ENCODE assay signal across 8 cellular contexts in genomic region chr7:27179503-27180430, GRCh38. TPM values are rescaled to one million over a fixed set of nuclear protein-coding genes. Genes with fewer than 3 reads are reported as not detected.
A peak's percentile ranks its signal among the peaks of the same experiment; 100 is the strongest.
DNase-seq lines count a peak whose midpoint lies in the region; ATAC-seq, FAIRE-seq and TF ChIP-seq lines count a peak whose summit lies in the region.

No MANE protein-coding gene starts in this region.

- no peaks in the 10 kb centered on the region for H3K79me2 ChIP-seq in K562 (ENCODE audit: control insufficient read depth, insufficient read depth, low read length)

- no peak overlapping the region for H3K4me2 ChIP-seq in K562 (ENCODE audit: insufficient read depth, low read length)

- TF ChIP-seq CTCF in BE2C (IDR thresholded peaks at IDR 0.05; ENCODE audit: low read depth, low read length) (peak; percentile 84), HFF-Myc (IDR thresholded peaks at IDR 0.05; ENCODE audit: low read depth, low read length, missing control alignments) (peak; percentile 92), K562 (IDR thresholded peaks at IDR 0.05 in 2 of 3, conservative IDR thresholded peaks at IDR 0.05 in 1 of 3; ENCODE audit: insufficient read depth in 2 of 3, low read depth in 1 of 3, low read length in 3 of 3) (peak; percentile 65 to 83 (median 77))

- TF ChIP-seq RAD21 in K562 (CRISPR knock-in tag; conservative IDR thresholded peaks at IDR 0.05 in 1 of 2, IDR thresholded peaks at IDR 0.05 in 1 of 2): peak; percentile 16 to 35; a peak in 2 of 4 replicates

- H3K9ac ChIP-seq in K562 (ENCODE audit: insufficient read depth in 1 of 2, low read depth in 2 of 2, low read length in 2 of 2): no peak overlapping the region

- no peak overlapping the region for H2AFZ ChIP-seq in K562 (ENCODE audit: low read depth, low read length)

- no peaks in the 10 kb centered on the region for H3K9me1 ChIP-seq in K562 (ENCODE audit: control insufficient read depth, insufficient read depth, low read length)

- CTCF ChIA-PET in K562 (lab: Yijun Ruan, JAX; ENCODE audit: low intra/inter-chr PET ratio): interaction anchor here (0.6 kb wide), 1 partner anchor 411 kb away, joined by 3 read pairs; no protein-coding TSS in a partner anchor

- FAIRE-seq in K562 (lab: Jason Lieb, UNC): no peak

- POLR2A ChIA-PET in K562 (lab: Yijun Ruan, JAX): no interaction called here

- DNase-seq in BE2C (peak; percentile 70), HFF-Myc (ENCODE audit: extremely low read depth, low read depth) (no peak), T-helper 2 cell (peak in 4 of 5 experiments; percentile 0 to 58 (median 42)), K562 (ENCODE audit: extremely low read depth in 1 of 4, low spot score in 3 of 4) (peak; percentile 71 to 85 (median 81)), islet precursor cell (peak; percentile 87)
- DNase-seq in stimulated activated CD4-positive, alpha-beta T cell treated with anti-CD3 and anti-CD28 coated beads, Interleukin-1b, Interleukin-23, amount 100 ng/mL, for 1 hour (ENCODE audit: low read depth in 2 of 2): peak; percentile 26 to 46

- H3K4me1 ChIP-seq in BE2C (no peaks in the 10 kb centered on the region), K562 (replicated peaks in 1 of 2; ENCODE audit: control insufficient read depth in 2 of 2, insufficient read depth in 2 of 2, low read length in 2 of 2) (peaks cover 0 to 19% of the 10 kb centered on the region in 2 experiments; a peak in 2 of 5 replicates)

- no TSS peak for BruUV-seq in K562 (replicated peaks; lab: Mats Ljungman, UMichigan)

- no peak for TF ChIP-seq POLR2A in K562 (conservative IDR thresholded peaks at IDR 0.05)

- H3K9me3 ChIP-seq in BE2C (no peaks in the 10 kb centered on the region), K562 (replicated peaks; ENCODE audit: control insufficient read depth, insufficient read depth, low read depth, low read length) (no peaks in the 10 kb centered on the region; the same call in 1 of the 2 replicates)

- intact Hi-C loops in K562 (cut with micrococcal nuclease): no loop called here

- in situ Hi-C loops in K562 (cut with MboI): no loop called here

- H3K27ac ChIP-seq in K562 (ENCODE audit: extremely low read depth, low read depth, low read length): no peak overlapping the region

- peak; percentile 94 for ATAC-seq in K562
- no peak for ATAC-seq in GM18517 (IDR thresholded peaks at IDR 0.05; ENCODE audit: unreplicated experiment)
- ATAC-seq in HG03342 (IDR thresholded peaks at IDR 0.05; ENCODE audit: unreplicated experiment): no peak

- TF ChIP-seq EP300 in K562 (IDR thresholded peaks at IDR 0.05; ENCODE audit: low read length): no peak

- H3K27me3 ChIP-seq in BE2C (peaks cover 98% of the 10 kb centered on the region), K562 (ENCODE audit: control insufficient read depth in 2 of 2, insufficient read depth in 2 of 2, low read length in 2 of 2) (peaks cover 43 to 78% of the 10 kb centered on the region in 2 experiments)

- no peaks in the 10 kb centered on the region for H4K20me1 ChIP-seq in K562 (replicated peaks; ENCODE audit: control insufficient read depth, insufficient read depth, low read length)

- no peaks in the 10 kb centered on the region for H3K36me3 ChIP-seq in BE2C
- H3K36me3 ChIP-seq in K562 (ENCODE audit: control insufficient read depth, insufficient read depth, low read length): no peaks in the 10 kb centered on the region

- 39% methylated on average over 38 of the region's 56 CpGs for WGBS in K562 (ENCODE audit: insufficient coverage, low coverage, missing lambda C conversion rate)

- H3K4me3 ChIP-seq in BE2C (ENCODE audit: low read depth, low read length) (no peak overlapping the region), HFF-Myc (replicated peaks; ENCODE audit: low read depth, low read length) (peak overlapping the region; percentile 83), K562 (no peak overlapping the region)

RNA-seq across cellular contexts. Expression of gene HOXA11, which starts 5.3 kb away (rescaled TPM):
- not detected for polyA plus RNA-seq in BE2C (2012; ENCODE audit: insufficient read depth, insufficient read length, low read depth)
- total RNA-seq in K562 (2011; cell fraction: chromatin; rRNA removed; ENCODE audit: low replicate concordance): not detected in 2 replicates
- not detected in 2 replicates for total RNA-seq in K562 (2011; cell fraction: nucleolus; rRNA removed)
- total RNA-seq in K562 (2011; cell fraction: nucleoplasm; rRNA removed): not detected in 2 replicates
- total RNA-seq in K562 (2014; rRNA removed) (not detected in 2 replicates), K562 (2014; rRNA removed; fragmentation: Illumina TruSeq; extraction: Trizol) (not detected in 2 replicates), K562 (2015; rRNA removed; fragmentation: Illumina TruSeq; extraction: Trizol) (not detected in 2 replicates), K562 (2021) (not detected in 2 replicates)
- polyA plus RNA-seq in K562 (2011; rRNA removed) (not detected in 2 replicates), K562 (2014; fragmentation: Illumina TruSeq; extraction: Trizol) (not detected in 2 replicates), K562 (2014; fragmentation: Nextera tagmentation; extraction: Ambion mirVana) (not detected), K562 (2014; rRNA removed) (not detected in 2 replicates)
- not detected in 2 replicates for polyA plus RNA-seq in K562 (2011; cell fraction: cytosol; rRNA removed)
- not detected in 2 replicates for polyA plus RNA-seq in K562 (2011; cell fraction: nucleus; rRNA removed)
- polyA plus RNA-seq in K562 (2012): not detected in 2 replicates
- polyA minus RNA-seq in K562 (2011; rRNA and poly(A)+ RNA removed): not detected in 2 replicates
- not detected in 2 replicates for polyA minus RNA-seq in K562 (2011; cell fraction: cytosol; rRNA and poly(A)+ RNA removed)
- not detected in 2 replicates for polyA minus RNA-seq in K562 (2011; cell fraction: nucleus; rRNA and poly(A)+ RNA removed)

RNA-seq across cellular contexts. Expression of gene HOXA10, which starts 5.6 kb away (rescaled TPM):
- polyA plus RNA-seq in BE2C (2012; ENCODE audit: insufficient read depth, insufficient read length, low read depth): not detected
- not detected in 2 replicates for total RNA-seq in K562 (2011; cell fraction: chromatin; rRNA removed; ENCODE audit: low replicate concordance)
- total RNA-seq in K562 (2011; cell fraction: nucleolus; rRNA removed): not detected in 2 replicates
- not detected in 2 replicates for total RNA-seq in K562 (2011; cell fraction: nucleoplasm; rRNA removed)
- not detected in 2 replicates for total RNA-seq in K562 (2014; rRNA removed)
- total RNA-seq in K562 (2014; rRNA removed; fragmentation: Illumina TruSeq; extraction: Trizol): not detected in 2 replicates
- total RNA-seq in K562 (2015; rRNA removed; fragmentation: Illumina TruSeq; extraction: Trizol): not detected in 2 replicates
- total RNA-seq in K562 (2021): not detected in 2 replicates
- not detected in 2 replicates for polyA plus RNA-seq in K562 (2011; rRNA removed)
- polyA plus RNA-seq in K562 (2011; cell fraction: cytosol; rRNA removed): not detected in 2 replicates
- polyA plus RNA-seq in K562 (2011; cell fraction: nucleus; rRNA removed): not detected in 2 replicates
- not detected in 2 replicates for polyA plus RNA-seq in K562 (2012)
- not detected in 2 replicates for polyA plus RNA-seq in K562 (2014; fragmentation: Illumina TruSeq; extraction: Trizol)
- not detected for polyA plus RNA-seq in K562 (2014; fragmentation: Nextera tagmentation; extraction: Ambion mirVana)
- not detected in 2 replicates for polyA plus RNA-seq in K562 (2014; rRNA removed)
- not detected in 2 replicates for polyA minus RNA-seq in K562 (2011; rRNA and poly(A)+ RNA removed)
- not detected in 2 replicates for polyA minus RNA-seq in K562 (2011; cell fraction: cytosol; rRNA and poly(A)+ RNA removed)
- not detected in 2 replicates for polyA minus RNA-seq in K562 (2011; cell fraction: nucleus; rRNA and poly(A)+ RNA removed)

RNA-seq across cellular contexts. Expression of gene HOXA9, which starts 14.4 kb away (rescaled TPM):
- not detected for polyA plus RNA-seq in BE2C (2012; ENCODE audit: insufficient read depth, insufficient read length, low read depth)
- total RNA-seq in K562 (2011; cell fraction: chromatin; rRNA removed; ENCODE audit: low replicate concordance): not detected in 2 replicates
- not detected in 2 replicates for total RNA-seq in K562 (2011; cell fraction: nucleolus; rRNA removed)
- not detected in 2 replicates for total RNA-seq in K562 (2011; cell fraction: nucleoplasm; rRNA removed)
- total RNA-seq in K562 (2014; rRNA removed): not detected in 2 replicates
- total RNA-seq in K562 (2014; rRNA removed; fragmentation: Illumina TruSeq; extraction: Trizol): not detected in 2 replicates
- not detected in 2 replicates for total RNA-seq in K562 (2015; rRNA removed; fragmentation: Illumina TruSeq; extraction: Trizol)
- total RNA-seq in K562 (2021): not detected in 2 replicates
- polyA plus RNA-seq in K562 (2011; rRNA removed): not detected in 2 replicates
- polyA plus RNA-seq in K562 (2011; cell fraction: cytosol; rRNA removed): not detected in 2 replicates
- not detected in 2 replicates for polyA plus RNA-seq in K562 (2011; cell fraction: nucleus; rRNA removed)
- not detected in 2 replicates for polyA plus RNA-seq in K562 (2012)
- not detected in 2 replicates for polyA plus RNA-seq in K562 (2014; fragmentation: Illumina TruSeq; extraction: Trizol)
- polyA plus RNA-seq in K562 (2014; fragmentation: Nextera tagmentation; extraction: Ambion mirVana): not detected
- polyA plus RNA-seq in K562 (2014; rRNA removed): not detected in 2 replicates
- polyA minus RNA-seq in K562 (2011; rRNA and poly(A)+ RNA removed): not detected in 2 replicates
- polyA minus RNA-seq in K562 (2011; cell fraction: cytosol; rRNA and poly(A)+ RNA removed): not detected in 2 replicates
- not detected in 2 replicates for polyA minus RNA-seq in K562 (2011; cell fraction: nucleus; rRNA and poly(A)+ RNA removed)

RNA-seq across cellular contexts. Expression of gene HOXA13, which starts 20.1 kb away (rescaled TPM):
- not detected for polyA plus RNA-seq in BE2C (2012; ENCODE audit: insufficient read depth, insufficient read length, low read depth)
- not detected in 2 replicates for total RNA-seq in K562 (2011; cell fraction: chromatin; rRNA removed; ENCODE audit: low replicate concordance)
- total RNA-seq in K562 (2011; cell fraction: nucleolus; rRNA removed): not detected in 2 replicates
- total RNA-seq in K562 (2011; cell fraction: nucleoplasm; rRNA removed): not detected in 2 replicates
- total RNA-seq in K562 (2014; rRNA removed): not detected in 2 replicates
- total RNA-seq in K562 (2014; rRNA removed; fragmentation: Illumina TruSeq; extraction: Trizol): not detected in 2 replicates
- not detected in 2 replicates for total RNA-seq in K562 (2015; rRNA removed; fragmentation: Illumina TruSeq; extraction: Trizol)
- not detected in 2 replicates for total RNA-seq in K562 (2021)
- polyA plus RNA-seq in K562 (2011; rRNA removed): not detected in 2 replicates
- not detected in 2 replicates for polyA plus RNA-seq in K562 (2011; cell fraction: cytosol; rRNA removed)
- polyA plus RNA-seq in K562 (2011; cell fraction: nucleus; rRNA removed): not detected in 2 replicates
- polyA plus RNA-seq in K562 (2012): not detected in 2 replicates
- not detected in 2 replicates for polyA plus RNA-seq in K562 (2014; fragmentation: Illumina TruSeq; extraction: Trizol)
- not detected for polyA plus RNA-seq in K562 (2014; fragmentation: Nextera tagmentation; extraction: Ambion mirVana)
- not detected in 2 replicates for polyA plus RNA-seq in K562 (2014; rRNA removed)
- not detected in 2 replicates for polyA minus RNA-seq in K562 (2011; rRNA and poly(A)+ RNA removed)
- polyA minus RNA-seq in K562 (2011; cell fraction: cytosol; rRNA and poly(A)+ RNA removed): not detected in 2 replicates
- not detected in 2 replicates for polyA minus RNA-seq in K562 (2011; cell fraction: nucleus; rRNA and poly(A)+ RNA removed)

RNA-seq across cellular contexts. Expression of gene HOXA7, which starts 23.3 kb away (rescaled TPM):
- not detected for polyA plus RNA-seq in BE2C (2012; ENCODE audit: insufficient read depth, insufficient read length, low read depth)
- not detected in 2 replicates for total RNA-seq in K562 (2011; cell fraction: chromatin; rRNA removed; ENCODE audit: low replicate concordance)
- not detected in 2 replicates for total RNA-seq in K562 (2011; cell fraction: nucleolus; rRNA removed)
- not detected in 2 replicates for total RNA-seq in K562 (2011; cell fraction: nucleoplasm; rRNA removed)
- total RNA-seq in K562 (2014; rRNA removed) (not detected in 2 replicates), K562 (2014; rRNA removed; fragmentation: Illumina TruSeq; extraction: Trizol) (not detected in 2 replicates), K562 (2015; rRNA removed; fragmentation: Illumina TruSeq; extraction: Trizol) (not detected in 2 replicates), K562 (2021) (not detected in 2 replicates)
- polyA plus RNA-seq in K562 (2011; rRNA removed) (not detected in 2 replicates), K562 (2014; fragmentation: Illumina TruSeq; extraction: Trizol) (not detected in 2 replicates), K562 (2014; fragmentation: Nextera tagmentation; extraction: Ambion mirVana) (not detected), K562 (2014; rRNA removed) (not detected in 2 replicates)
- polyA plus RNA-seq in K562 (2011; cell fraction: cytosol; rRNA removed): not detected in 2 replicates
- not detected in 2 replicates for polyA plus RNA-seq in K562 (2011; cell fraction: nucleus; rRNA removed)
- not detected in 2 replicates for polyA plus RNA-seq in K562 (2012)
- not detected in 2 replicates for polyA minus RNA-seq in K562 (2011; rRNA and poly(A)+ RNA removed)
- not detected in 2 replicates for polyA minus RNA-seq in K562 (2011; cell fraction: cytosol; rRNA and poly(A)+ RNA removed)
- not detected in 2 replicates for polyA minus RNA-seq in K562 (2011; cell fraction: nucleus; rRNA and poly(A)+ RNA removed)
